ENCODE assay signal across 13 cellular contexts in genomic region chr20:47989957-47990356, GRCh38.
DNase-seq lines count a peak whose midpoint lies in the region; ATAC-seq and TF ChIP-seq lines count a peak whose summit lies in the region.
"Had no signal": no experiment of that assay in that cellular context is flagged by ENCODE, and none has a peak within 500 bp of the region (broad histone marks: within the 10 kb centered on the region; RNA-seq: fewer than 3 reads in every experiment).

No MANE protein-coding gene starts in this region.

- no peak overlapping the region for H3K4me3 Mint-ChIP-seq in Caco-2 (ENCODE audit: unreplicated experiment)
- H3K4me3 Mint-ChIP-seq in activated CD4-positive, alpha-beta T cell treated with anti-CD3 and anti-CD28 coated beads for 36 hours: no peak overlapping the region

- H3K36me3 Mint-ChIP-seq in Caco-2 (ENCODE audit: insufficient read depth, unreplicated experiment): no peaks in the 10 kb centered on the region
- no peaks in the 10 kb centered on the region for H3K36me3 Mint-ChIP-seq in activated CD4-positive, alpha-beta T cell treated with anti-CD3 and anti-CD28 coated beads for 36 hours (ENCODE audit: low read depth)

- intact Hi-C loops in Caco-2 (cut with micrococcal nuclease; ENCODE audit: unreplicated experiment): no loop called here
- intact Hi-C loops in activated CD4-positive, alpha-beta T cell treated with anti-CD3 and anti-CD28 coated beads for 36 hours (cut with DNase I, micrococcal nuclease): no loop called here

- no peaks in the 10 kb centered on the region for H3F3A ChIP-seq in SK-N-SH (replicated peaks; ENCODE audit: insufficient read depth)

- no TSS peak for BruUV-seq in Caco-2 (replicated peaks; lab: Mats Ljungman, UMichigan)

- H3K27me3 ChIP-seq in Caco-2 (replicated peaks; ENCODE audit: control insufficient read depth, insufficient read depth, low read length) (no peaks in the 10 kb centered on the region), SK-N-SH (ENCODE audit: insufficient read depth) (no peaks in the 10 kb centered on the region)
- H3K27me3 ChIP-seq: uterus had no signal

- peaks cover 9% of the 10 kb centered on the region for H3K4me1 Mint-ChIP-seq in Caco-2 (ENCODE audit: low read depth, unreplicated experiment)
- H3K4me1 Mint-ChIP-seq in activated CD4-positive, alpha-beta T cell treated with anti-CD3 and anti-CD28 coated beads for 36 hours: no peaks in the 10 kb centered on the region

- POLR2A ChIA-PET in Caco-2 (lab: Charles Lee): no interaction called here
- POLR2A ChIA-PET in SK-N-SH (lab: Yijun Ruan, JAX): no interaction called here
- POLR2A ChIA-PET in activated CD4-positive, alpha-beta T cell treated with anti-CD3 and anti-CD28 coated beads for 36 hours (lab: Charles Lee): no interaction called here

- peaks cover 24% of the 10 kb centered on the region for H3K9me3 Mint-ChIP-seq in Caco-2 (ENCODE audit: unreplicated experiment)
- H3K9me3 Mint-ChIP-seq in activated CD4-positive, alpha-beta T cell treated with anti-CD3 and anti-CD28 coated beads for 36 hours (ENCODE audit: low read depth): no peaks in the 10 kb centered on the region

- peak overlapping the region; percentile 6 for H3K27ac Mint-ChIP-seq in Caco-2 (ENCODE audit: unreplicated experiment)
- H3K27ac Mint-ChIP-seq in activated CD4-positive, alpha-beta T cell treated with anti-CD3 and anti-CD28 coated beads for 36 hours: no peak overlapping the region

- no peaks in the 10 kb centered on the region for H3K36me3 ChIP-seq in Caco-2 (ENCODE audit: control insufficient read depth, insufficient read depth, low read length)
- no peaks in the 10 kb centered on the region for H3K36me3 ChIP-seq in SK-N-SH (replicated peaks in 1 of 2; ENCODE audit: control insufficient read depth in 1 of 2, insufficient read depth in 2 of 2, low read length in 1 of 2)
- H3K36me3 ChIP-seq: uterus had no signal

- CTCF ChIA-PET in Caco-2 (lab: Charles Lee) (no interaction called here), SK-N-SH (lab: Yijun Ruan, JAX) (no interaction called here)
- CTCF ChIA-PET in activated CD4-positive, alpha-beta T cell treated with anti-CD3 and anti-CD28 coated beads for 36 hours (lab: Charles Lee): interaction anchor here (0.7 kb wide), 1 partner anchor 261 kb away, joined by 4 read pairs; no protein-coding TSS in a partner anchor

- TF ChIP-seq RAD21 in SK-N-SH (IDR thresholded peaks at IDR 0.05; ENCODE audit: low read length): no peak

- H3K27ac ChIP-seq in SK-N-SH (ENCODE audit: low read depth in 2 of 2, low read length in 1 of 2): no peak overlapping the region
- H3K27ac ChIP-seq: uterus had no signal

- H3K9me2 ChIP-seq in SK-N-SH: no peaks in the 10 kb centered on the region

- TF ChIP-seq EP300 in SK-N-SH (IDR thresholded peaks at IDR 0.05; ENCODE audit: borderline replicate concordance in 1 of 2, low read depth in 1 of 2, low read length in 1 of 2): no peak

- no peaks in the 10 kb centered on the region for H4K20me1 ChIP-seq in SK-N-SH (ENCODE audit: insufficient read depth)

- no peak overlapping the region for H3K4me2 ChIP-seq in SK-N-SH

- H3K4me3 ChIP-seq in Caco-2 (ENCODE audit: low read depth, low read length) (no peak overlapping the region), SK-N-SH (ENCODE audit: low read depth in 2 of 2, low read length in 1 of 2) (no peak overlapping the region)
- H3K4me3 ChIP-seq: uterus had no signal

- ATAC-seq in activated CD4-positive, alpha-beta T cell treated with anti-CD3 and anti-CD28 coated beads for 36 hours: no peak

- H3K9ac ChIP-seq in SK-N-SH: no peak overlapping the region

- no peaks in the 10 kb centered on the region for H3K27me3 Mint-ChIP-seq in Caco-2 (ENCODE audit: insufficient read depth, unreplicated experiment)
- no peaks in the 10 kb centered on the region for H3K27me3 Mint-ChIP-seq in activated CD4-positive, alpha-beta T cell treated with anti-CD3 and anti-CD28 coated beads for 36 hours

- H3K79me2 ChIP-seq in SK-N-SH (ENCODE audit: insufficient read depth): no peaks in the 10 kb centered on the region

- 12% methylated on average over 4 of the region's 4 CpGs for WGBS in SK-N-SH (ENCODE audit: low lambda C conversion rate)

- peaks cover 21% of the 10 kb centered on the region for H3K9me3 ChIP-seq in Caco-2
- no peaks in the 10 kb centered on the region for H3K9me3 ChIP-seq in SK-N-SH
- H3K9me3 ChIP-seq: uterus had no signal

- peak in 1 of 2 experiments; percentile 45 for DNase-seq in Caco-2
- peak; percentile 63 for DNase-seq in LoVo (ENCODE audit: low spot score)
- DNase-seq in SK-N-SH: peak; percentile 34
- peak; percentile 96 for DNase-seq in left kidney (ENCODE audit: low read depth, low spot score)
- no peak for DNase-seq in stimulated activated CD4-positive, alpha-beta T cell treated with anti-CD3 and anti-CD28 coated beads, Interleukin-4, amount 100 ng/mL, for 4 hours
- no peak for DNase-seq in germinal center (ENCODE audit: low spot score)
- no peak for DNase-seq in NCI-H2081 treated with DMSO at 0.1 percent for 48 hours (lab: John Stamatoyannopoulos, UW)
- no peak for DNase-seq in activated CD4-positive, alpha-beta T cell treated with anti-CD3 and anti-CD28 coated beads for 36 hours
- DNase-seq: activated CD4-positive, alpha-beta T cell treated with anti-CD3 and anti-CD28 coated beads, Interleukin-2, amount 50 U/mL, for 1 hour; amniotic stem cell; midbrain; stimulated activated CD4-positive, alpha-beta T cell treated with anti-CD3 and anti-CD28 coated beads, Interleukin-2, amount 100 ng/mL, for 24 hours; uterus had no signal

- H2AFZ ChIP-seq in SK-N-SH (ENCODE audit: low read depth): no peak overlapping the region

- TF ChIP-seq CTCF in Caco-2 (IDR thresholded peaks at IDR 0.05; ENCODE audit: insufficient read depth in 1 of 2, low read depth in 1 of 2, low read length in 1 of 2, severe bottlenecking in 1 of 2, unreplicated experiment in 1 of 2) (no peak), SK-N-SH (IDR thresholded peaks at IDR 0.05) (no peak)

- H3K4me1 ChIP-seq in Caco-2 (peaks cover 5% of the 10 kb centered on the region), SK-N-SH (ENCODE audit: control insufficient read depth in 1 of 2, insufficient read depth in 2 of 2, low read depth in 1 of 2, low read length in 1 of 2) (peaks cover 0 to 15% of the 10 kb centered on the region in 2 experiments; a peak in 1 of 4 replicates)
- H3K4me1 ChIP-seq: uterus had no signal

TF ChIP-seq in SK-N-SH, 30 proteins besides CTCF, POLR2A, EP300 and RAD21 (continues in another document):
- TF ChIP-seq, protein P1, sequence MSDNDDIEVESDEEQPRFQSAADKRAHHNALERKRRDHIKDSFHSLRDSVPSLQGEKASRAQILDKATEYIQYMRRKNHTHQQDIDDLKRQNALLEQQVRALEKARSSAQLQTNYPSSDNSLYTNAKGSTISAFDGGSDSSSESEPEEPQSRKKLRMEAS (IDR thresholded peaks at IDR 0.05; ENCODE audit: low read depth): no peak
- TF ChIP-seq GATA2 (CRISPR knock-in tag; IDR thresholded peaks at IDR 0.05): no peak
- TF ChIP-seq MXI1 (IDR thresholded peaks at IDR 0.05; ENCODE audit: low read depth, low read length): no peak
- TF ChIP-seq MEF2A (IDR thresholded peaks at IDR 0.05; ENCODE audit: borderline replicate concordance, low read depth): no peak
- TF ChIP-seq TCF12 (IDR thresholded peaks at IDR 0.05): no peak
- no peak for TF ChIP-seq USF1 (IDR thresholded peaks at IDR 0.05; ENCODE audit: borderline replicate concordance, low read depth)
- no peak for TF ChIP-seq RXRA (IDR thresholded peaks at IDR 0.05; ENCODE audit: borderline replicate concordance, low read depth)
- TF ChIP-seq ELF1 (IDR thresholded peaks at IDR 0.05): no peak
- no peak for TF ChIP-seq JUND (IDR thresholded peaks at IDR 0.05)
- no peak for TF ChIP-seq ZBTB33 (IDR thresholded peaks at IDR 0.05; ENCODE audit: borderline replicate concordance, low read depth)
- TF ChIP-seq RCOR1 (IDR thresholded peaks at IDR 0.05; ENCODE audit: low read length): no peak

Comparison
In these comparisons a context has a peak if more than half of its experiments do, and no peak if none do; other contexts are left out.
1. DNase-seq: peak in LoVo (single experiment), SK-N-SH (single experiment) and left kidney (single experiment); none in stimulated activated CD4-positive, alpha-beta T cell treated with anti-CD3 and anti-CD28 coated beads, Interleukin-4, amount 100 ng/mL, for 4 hours (0 of 2), germinal center (single experiment), NCI-H2081 treated with DMSO at 0.1 percent for 48 hours (single experiment) and activated CD4-positive, alpha-beta T cell treated with anti-CD3 and anti-CD28 coated beads for 36 hours (single experiment).